In genomic region chr16:31458073-31458834, GRCh38 we compare ENCODE assay signal across 1 cellular context.
TF ChIP-seq lines count a peak whose summit lies in the region.

No MANE protein-coding gene starts in this region.

TF ChIP-seq in HepG2, 621 proteins besides CTCF, POLR2A, EP300 and RAD21 (continued from another document and continues in another):
- TF ChIP-seq HMGXB3 (CRISPR knock-in tag; IDR thresholded peaks at IDR 0.05; ENCODE audit: borderline replicate concordance) = peak; percentile 68; the same call in 1 of the 2 replicates
- TF ChIP-seq HOXD1 (CRISPR knock-in tag; IDR thresholded peaks at IDR 0.05) = peak; percentile 39; the same call in 1 of the 2 replicates
- peak; percentile 73; the same call in 1 of the 2 replicates for TF ChIP-seq ZNF691 (CRISPR knock-in tag; IDR thresholded peaks at IDR 0.05; ENCODE audit: borderline replicate concordance, low read depth)
- peak; percentile 90 for TF ChIP-seq SNAPC2 (CRISPR knock-in tag; IDR thresholded peaks at IDR 0.05)
- peak; percentile 80 for TF ChIP-seq ZNF883 (CRISPR knock-in tag; IDR thresholded peaks at IDR 0.05; ENCODE audit: not compliant biosample characterization)
- TF ChIP-seq ZHX1 (CRISPR knock-in tag; IDR thresholded peaks at IDR 0.05; ENCODE audit: low read depth) = peak; percentile 94; the same call in 1 of the 2 replicates
- peak; percentile 62; the same call in 1 of the 2 replicates for TF ChIP-seq KMT2B (CRISPR knock-in tag; IDR thresholded peaks at IDR 0.05)
- no peak for TF ChIP-seq IRF9 (CRISPR knock-in tag; IDR thresholded peaks at IDR 0.05; ENCODE audit: borderline replicate concordance)
- peak; percentile 86 for TF ChIP-seq IKZF5 (CRISPR knock-in tag; IDR thresholded peaks at IDR 0.05)
- no peak for TF ChIP-seq GMEB2 (CRISPR knock-in tag; IDR thresholded peaks at IDR 0.05; ENCODE audit: low read depth)
- TF ChIP-seq ATF2 (CRISPR knock-in tag; IDR thresholded peaks at IDR 0.05) = peak; percentile 88
- no peak; the same call in 1 of the 2 replicates for TF ChIP-seq ZNF761 (CRISPR knock-in tag; conservative IDR thresholded peaks at IDR 0.05)
- no peak for TF ChIP-seq DDIT3 (CRISPR knock-in tag; IDR thresholded peaks at IDR 0.05)
- 0 out of 2 replicates have a peak, but pooled peaks have one; percentile 30 for TF ChIP-seq ZNF484 (CRISPR knock-in tag; IDR thresholded peaks at IDR 0.05; ENCODE audit: borderline replicate concordance, low read depth)
- TF ChIP-seq TBX3 (IDR thresholded peaks at IDR 0.05; ENCODE audit: borderline replicate concordance) = peak; percentile 69; the same call in 1 of the 2 replicates
- TF ChIP-seq HNRNPLL (IDR thresholded peaks at IDR 0.05; ENCODE audit: low read depth, low read length, poor library complexity, severe bottlenecking) = peak; percentile 86
- TF ChIP-seq SNAPC4 (CRISPR knock-in tag; IDR thresholded peaks at IDR 0.05) = peak; percentile 94
- TF ChIP-seq U2AF2 (IDR thresholded peaks at IDR 0.05; ENCODE audit: low read depth, low read length) = no peak
- no peak for TF ChIP-seq CENPX (CRISPR knock-in tag; IDR thresholded peaks at IDR 0.05)
- peak; percentile 91 for TF ChIP-seq ZNF547 (CRISPR knock-in tag; IDR thresholded peaks at IDR 0.05)
- 0 out of 2 replicates have a peak, but pooled peaks have one; percentile 54 for TF ChIP-seq CHD4 (IDR thresholded peaks at IDR 0.05; ENCODE audit: borderline replicate concordance, low read length)
- TF ChIP-seq ZNF562 (CRISPR knock-in tag; IDR thresholded peaks at IDR 0.05; ENCODE audit: borderline replicate concordance) = no peak
- no peak; the same call in none of the 2 replicates for TF ChIP-seq SNAI1 (CRISPR knock-in tag; IDR thresholded peaks at IDR 0.05; ENCODE audit: borderline replicate concordance)
- peak; percentile 72 for TF ChIP-seq MLX (CRISPR knock-in tag; IDR thresholded peaks at IDR 0.05)
- peak; percentile 64; the same call in 1 of the 2 replicates for TF ChIP-seq STAG1 (CRISPR knock-in tag; IDR thresholded peaks at IDR 0.05)
- no peak; the same call in 1 of the 2 replicates for TF ChIP-seq ARHGAP35 (CRISPR knock-in tag; IDR thresholded peaks at IDR 0.05; ENCODE audit: borderline replicate concordance)
- TF ChIP-seq ZNF510 (CRISPR knock-in tag; IDR thresholded peaks at IDR 0.05; ENCODE audit: low read depth) = peak; percentile 92; the same call in 1 of the 2 replicates
- TF ChIP-seq ZNF687 (CRISPR knock-in tag; IDR thresholded peaks at IDR 0.05) = peak; percentile 97
